15 cellular contexts compared by ENCODE assay signal in genomic region chr6:75824160-75824559, GRCh38.
DNase-seq lines count a peak whose midpoint lies in the region; ATAC-seq and TF ChIP-seq lines count a peak whose summit lies in the region.
"Had no signal": no experiment of that assay in that cellular context is flagged by ENCODE, and none has a peak within 500 bp of the region (broad histone marks: within the 10 kb centered on the region; RNA-seq: fewer than 3 reads in every experiment).

No MANE protein-coding gene starts in this region.

- TF ChIP-seq CTCF in GM06990 (IDR thresholded peaks at IDR 0.05; ENCODE audit: insufficient read depth, low read length, poor library complexity, severe bottlenecking) = no peak

- H3K4me3 ChIP-seq in GM06990 (replicated peaks; ENCODE audit: low read depth, low read length) = no peak overlapping the region
- H3K4me3 ChIP-seq: vagina had no signal

- peak; percentile 3 for DNase-seq in GM06990 (ENCODE audit: extremely low read depth, insufficient read length)
- no peak for DNase-seq in NCI-H526 (lab: John Stamatoyannopoulos, UW)
- no peak for DNase-seq in NCI-H774 (lab: John Stamatoyannopoulos, UW)
- DNase-seq in NCI-H1436 treated with DMSO at 0.1 percent for 48 hours (lab: John Stamatoyannopoulos, UW) = no peak
- DNase-seq in stimulated activated naive CD4-positive, alpha-beta T cell treated with Interleukin-2 at 50 U/mL for 16 hours (lab: John Stamatoyannopoulos, UW) = no peak
- DNase-seq: activated CD4-positive, alpha-beta T cell treated with anti-CD3 and anti-CD28 coated beads for 1 hour; Calu3; midbrain; NCI-H2081; PC-3; T-helper 1 cell had no signal

- ATAC-seq in GM19351 (IDR thresholded peaks at IDR 0.05; ENCODE audit: unreplicated experiment) (peak; percentile 65), HG02763 (IDR thresholded peaks at IDR 0.05; ENCODE audit: unreplicated experiment) (peak; percentile 80), HG03565 (IDR thresholded peaks at IDR 0.05; ENCODE audit: unreplicated experiment) (peak; percentile 56)
- ATAC-seq: PC-3 had no signal

- H3K36me3 ChIP-seq in GM06990 (ENCODE audit: control insufficient read depth, insufficient read depth, low read length) = no peaks in the 10 kb centered on the region
- H3K36me3 ChIP-seq: vagina had no signal

- H3K27me3 ChIP-seq in GM06990 (replicated peaks; ENCODE audit: control insufficient read depth, insufficient read depth, low read length) = no peaks in the 10 kb centered on the region
- H3K27me3 ChIP-seq: vagina had no signal
